Comparison of ENCODE assay signal across 11 cellular contexts in the genomic region with DNA sequence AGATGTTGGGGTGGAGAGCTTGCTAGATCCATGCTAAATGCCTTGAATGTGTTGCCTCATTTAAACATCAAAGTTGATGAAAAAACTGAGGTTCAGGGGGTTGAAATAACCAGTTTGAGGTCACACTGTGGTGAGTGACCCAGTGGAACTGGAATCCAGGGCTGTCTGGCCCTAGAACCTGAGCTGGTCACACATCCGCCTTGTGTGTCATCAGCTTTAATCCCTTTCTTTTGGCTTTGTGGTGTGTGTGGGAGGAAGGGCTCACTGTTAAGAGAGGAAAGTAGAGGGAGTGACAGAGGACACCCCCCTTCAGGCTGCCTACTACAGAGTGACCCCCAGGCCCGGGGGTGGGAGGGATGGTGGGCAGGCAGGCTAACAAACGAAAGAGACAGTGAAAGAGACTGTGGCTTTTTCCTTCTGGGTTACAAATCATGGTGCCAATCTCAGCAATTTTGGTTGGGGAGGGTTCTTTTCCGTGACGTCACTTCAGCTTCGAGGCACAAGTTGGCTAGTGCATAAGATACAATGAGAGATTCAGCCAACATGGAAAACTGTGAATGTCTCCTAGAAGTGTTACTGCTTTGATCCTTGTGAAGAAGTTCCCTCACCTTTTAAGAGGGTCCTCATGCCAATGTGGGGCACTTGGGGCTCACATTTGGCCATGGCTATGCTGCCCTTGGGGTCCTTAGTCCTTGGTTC.
A peak's percentile ranks its signal among the peaks of the same experiment; 100 is the strongest.
DNase-seq lines count a peak whose midpoint lies in the region; ATAC-seq and TF ChIP-seq lines count a peak whose summit lies in the region.
"Had no signal": no experiment of that assay in that cellular context is flagged by ENCODE, and none has a peak within 500 bp of the region (broad histone marks: within the 10 kb centered on the region; RNA-seq: fewer than 3 reads in every experiment).

No MANE protein-coding gene starts in this region.

- intact Hi-C loops in psoas muscle (cut with DNase I) = no loop called here

- 71 to 77% (median 76%) methylated on average over 6 of the region's 6 CpGs for WGBS in psoas muscle, 3 donors

- H3K9ac ChIP-seq in fibroblast of lung (ENCODE audit: insufficient read depth, low read length) = no peak overlapping the region
- H3K9ac ChIP-seq: neural progenitor cell had no signal

- H3K36me3 ChIP-seq in SJSA1 (no peaks in the 10 kb centered on the region), fibroblast of lung (ENCODE audit: control insufficient read depth, insufficient read depth, low read length) (no peaks in the 10 kb centered on the region), psoas muscle (ENCODE audit: insufficient read depth in 1 of 2, low read depth in 1 of 2) (no peaks in the 10 kb centered on the region)
- H3K36me3 ChIP-seq: neural progenitor cell had no signal

- no peaks in the 10 kb centered on the region for H3K79me2 ChIP-seq in fibroblast of lung (ENCODE audit: control insufficient read depth, insufficient read depth, low read length)

- H3K4me2 ChIP-seq in fibroblast of lung (ENCODE audit: extremely low read depth, insufficient read depth, low read length) = peak overlapping the region; percentile 1
- H3K4me2 ChIP-seq: neural progenitor cell had no signal

- ATAC-seq in psoas muscle = peak in 3 of 4 donors; percentile 23 to 71 (median 43)
- no peak for ATAC-seq in HG02973 (IDR thresholded peaks at IDR 0.05; ENCODE audit: unreplicated experiment)

- H3K4me1 ChIP-seq in SJSA1 (replicated peaks) (peaks cover 52% of the 10 kb centered on the region), fibroblast of lung (ENCODE audit: control insufficient read depth, extremely low read depth, insufficient read depth, low read length) (peaks cover 10% of the 10 kb centered on the region), psoas muscle (peaks cover 5% of the 10 kb centered on the region)

- H3K27ac ChIP-seq in SJSA1 (peak overlapping the region; percentile 90), fibroblast of lung (ENCODE audit: insufficient read depth, low read length) (no peak overlapping the region), psoas muscle (no peak overlapping the region)
- H3K27ac ChIP-seq: neural progenitor cell had no signal

- peak; percentile 93 for DNase-seq in GM04503 (ENCODE audit: low read depth)
- DNase-seq in SJSA1 (ENCODE audit: low read depth in 1 of 2, low spot score in 2 of 2) = peak; percentile 68 to 69
- DNase-seq in fibroblast of lung (ENCODE audit: low read depth in 2 of 2) = peak; percentile 39 to 99
- DNase-seq in psoas muscle = no peak
- no peak for DNase-seq in T-helper 9 cell
- DNase-seq in activated CD4-positive, CD25-positive, alpha-beta regulatory T cell treated with anti-CD3 and anti-CD28 coated beads, Interleukin-2, amount 50 U/mL, for 72 hours = no peak
- no peak for DNase-seq in DMS153 treated with DMSO at 0.1 percent for 48 hours (lab: John Stamatoyannopoulos, UW; ENCODE audit: unreplicated experiment)
- DNase-seq: NCI-H2029; stimulated activated CD4-positive, alpha-beta T cell treated with anti-CD3 and anti-CD28 coated beads, Interleukin-4, amount 100 ng/mL, for 24 hours had no signal

- no peaks in the 10 kb centered on the region for H3K27me3 ChIP-seq in SJSA1 (replicated peaks)
- no peaks in the 10 kb centered on the region for H3K27me3 ChIP-seq in fibroblast of lung (ENCODE audit: control insufficient read depth, insufficient read depth, low read length)
- no peaks in the 10 kb centered on the region for H3K27me3 ChIP-seq in psoas muscle (ENCODE audit: insufficient read depth in 3 of 3, low read length in 2 of 3)
- H3K27me3 ChIP-seq: neural progenitor cell had no signal

- no peaks in the 10 kb centered on the region for H3K9me3 ChIP-seq in SJSA1 (replicated peaks)
- no peaks in the 10 kb centered on the region for H3K9me3 ChIP-seq in fibroblast of lung (ENCODE audit: control insufficient read depth, insufficient read depth, low read depth, low read length)
- no peaks in the 10 kb centered on the region for H3K9me3 ChIP-seq in psoas muscle

- H2AFZ ChIP-seq in fibroblast of lung (ENCODE audit: low read length) = no peak overlapping the region
- H2AFZ ChIP-seq: neural progenitor cell had no signal

- no peaks in the 10 kb centered on the region for H4K20me1 ChIP-seq in fibroblast of lung (ENCODE audit: control insufficient read depth, extremely low read depth, insufficient read depth, low read length)

- no peak for TF ChIP-seq CTCF in fibroblast of lung (conservative IDR thresholded peaks at IDR 0.05 in 1 of 2, IDR thresholded peaks at IDR 0.05 in 1 of 2; ENCODE audit: low read depth in 1 of 2, low read length in 2 of 2)
- TF ChIP-seq CTCF in psoas muscle (IDR thresholded peaks at IDR 0.05) = no peak

- H3K4me3 ChIP-seq in SJSA1 (no peak overlapping the region), fibroblast of lung (replicated peaks in 1 of 4; ENCODE audit: control extremely low read depth in 1 of 4, insufficient read depth in 1 of 4, low read depth in 3 of 4, low read length in 4 of 4) (no peak overlapping the region), psoas muscle (no peak overlapping the region)
- H3K4me3 ChIP-seq: neural progenitor cell had no signal

Comparison
In these comparisons a context has a peak if more than half of its experiments do, and no peak if none do; other contexts are left out.
1. DNase-seq: peak in GM04503 (single experiment), SJSA1 (2 of 2) and fibroblast of lung (2 of 2); none in psoas muscle (0 of 2), T-helper 9 cell (single experiment), activated CD4-positive, CD25-positive, alpha-beta regulatory T cell treated with anti-CD3 and anti-CD28 coated beads, Interleukin-2, amount 50 U/mL, for 72 hours (single experiment) and DMS153 treated with DMSO at 0.1 percent for 48 hours (single experiment).